Comparison of ENCODE assay signal across 28 cellular contexts in genomic region chr1:42057800-42058199, GRCh38.
"Had no signal": no experiment of that assay in that cellular context is flagged by ENCODE, and none has a peak within 500 bp of the region (broad histone marks: within the 10 kb centered on the region; RNA-seq: fewer than 3 reads in every experiment).

No MANE protein-coding gene starts in this region.

- H3K36me3 ChIP-seq: colonic mucosa, esophagus muscularis mucosa, esophagus squamous epithelium, gastrocnemius medialis, gastroesophageal sphincter, heart left ventricle, heart right ventricle had no signal

- H3K27ac ChIP-seq: colonic mucosa, coronary artery, dorsolateral prefrontal cortex, epithelial cell of prostate, esophagus muscularis mucosa, esophagus squamous epithelium, foreskin keratinocyte, gastrocnemius medialis, gastroesophageal sphincter, heart left ventricle, heart right ventricle had no signal

- H3K27me3 ChIP-seq: colonic mucosa, heart left ventricle had no signal

- H3K9me3 ChIP-seq: colonic mucosa had no signal

- H3K4me3 ChIP-seq: colonic mucosa, coronary artery, dorsolateral prefrontal cortex, esophagus muscularis mucosa, esophagus squamous epithelium, gastrocnemius medialis, gastroesophageal sphincter, heart left ventricle, heart right ventricle had no signal

- H3K4me1 ChIP-seq: colonic mucosa, esophagus muscularis mucosa, esophagus squamous epithelium, foreskin keratinocyte, gastrocnemius medialis, gastroesophageal sphincter, heart left ventricle had no signal

- FAIRE-seq: colon, endometrium, endothelial cell of umbilical vein, frontal cortex had no signal

- DNase-seq: colonic mucosa; cortex of kidney; dermis blood vessel endothelial cell; dorsolateral prefrontal cortex; effector CD4-positive, alpha-beta T cell; effector CD8-positive, alpha-beta T cell; effector memory CD4-positive, alpha-beta T cell; effector memory CD8-positive, alpha-beta T cell; endodermal cell; erythroblast; esophagus squamous epithelium; foreskin fibroblast; foreskin keratinocyte; foreskin melanocyte; gastrocnemius medialis; glutamatergic neuron; head of caudate nucleus; heart left ventricle; heart right ventricle had no signal

- ATAC-seq: effector memory CD8-positive, alpha-beta T cell; esophagus mucosa; foreskin keratinocyte; gastrocnemius medialis; gastroesophageal sphincter; heart left ventricle; heart right ventricle had no signal
